ENCODE assay signal across 15 cellular contexts in the genomic region with DNA sequence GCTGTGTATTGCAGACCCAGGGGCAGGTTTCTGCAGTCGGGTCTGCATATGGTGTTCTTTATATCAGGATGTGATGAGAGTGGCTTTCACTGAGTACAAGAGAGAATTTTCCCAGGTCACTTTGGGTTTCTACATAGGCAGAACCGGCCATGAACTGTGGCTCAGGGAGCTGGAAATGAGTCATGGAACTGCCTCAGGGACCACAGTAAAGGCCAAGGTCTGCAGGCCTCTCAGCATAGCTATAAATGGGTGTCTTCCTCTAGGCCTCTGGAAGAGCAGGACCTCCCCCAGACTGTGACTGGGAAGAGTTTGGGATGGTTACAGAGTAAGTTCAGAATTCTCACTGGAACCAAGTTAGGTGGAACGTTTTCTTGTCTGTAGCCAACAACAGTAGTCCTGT. TPM values are rescaled to one million over a fixed set of nuclear protein-coding genes. Genes with fewer than 3 reads are reported as not detected.
A peak's percentile ranks its signal among the peaks of the same experiment; 100 is the strongest.
DNase-seq lines count a peak whose midpoint lies in the region; ATAC-seq lines count a peak whose summit lies in the region.
"Had no signal": no experiment of that assay in that cellular context is flagged by ENCODE, and none has a peak within 500 bp of the region (broad histone marks: within the 10 kb centered on the region; RNA-seq: fewer than 3 reads in every experiment).

No MANE protein-coding gene starts in this region.

- H3K27me3 ChIP-seq in mesendoderm (ENCODE audit: insufficient read depth, low read length, poor library complexity) = no peaks in the 10 kb centered on the region
- H3K27me3 ChIP-seq: BLaER1 treated with 17β-estradiol and CSF1 and Interleukin-3, amounts not matched to agents 10 nM and 100 nM had no signal

- no peaks in the 10 kb centered on the region for H3K4me1 ChIP-seq in mesendoderm (ENCODE audit: control insufficient read depth, low read depth, low read length)
- H3K4me1 ChIP-seq: BLaER1 treated with 17β-estradiol and CSF1 and Interleukin-3, amounts not matched to agents 10 nM and 100 nM; HAP-1 had no signal

- no peaks in the 10 kb centered on the region for H3K36me3 ChIP-seq in mesendoderm (ENCODE audit: control insufficient read depth, insufficient read depth, low read length)
- H3K36me3 ChIP-seq: HAP-1 had no signal

- H2BK15ac ChIP-seq in mesendoderm (replicated peaks; ENCODE audit: low read depth) = no peak overlapping the region

- H2AK5ac ChIP-seq in mesendoderm (ENCODE audit: low read length) = no peak overlapping the region

- H3K56ac ChIP-seq in mesendoderm (ENCODE audit: low read length) = no peak overlapping the region

- H4K5ac ChIP-seq in mesendoderm (ENCODE audit: low read length) = no peak overlapping the region

- H3K4ac ChIP-seq in mesendoderm (ENCODE audit: low read depth, low read length) = no peak overlapping the region

- H3K79me2 ChIP-seq in mesendoderm (ENCODE audit: control insufficient read depth, insufficient read depth, low read length) = no peaks in the 10 kb centered on the region

- no peak overlapping the region for H3K9ac ChIP-seq in mesendoderm (ENCODE audit: low read length)
- H3K9ac ChIP-seq: BLaER1 treated with 17β-estradiol and CSF1 and Interleukin-3, amounts not matched to agents 10 nM and 100 nM; GM23248 had no signal

- no peak overlapping the region for H2BK5ac ChIP-seq in mesendoderm (ENCODE audit: low read length)

- no peak for ATAC-seq in HG02870 (IDR thresholded peaks at IDR 0.05; ENCODE audit: unreplicated experiment)

- H3K23ac ChIP-seq in mesendoderm (ENCODE audit: low read length) = no peak overlapping the region

- H3K4me3 ChIP-seq in mesendoderm (ENCODE audit: low read length) = no peak overlapping the region
- H3K4me3 ChIP-seq: BLaER1 treated with 17β-estradiol and CSF1 and Interleukin-3, amounts not matched to agents 10 nM and 100 nM; GM23248; HAP-1 had no signal

- no peak overlapping the region for H4K8ac ChIP-seq in mesendoderm (ENCODE audit: low read depth, low read length)

- WGBS in mesendoderm (ENCODE audit: extremely low coverage, insufficient coverage, low lambda C conversion rate) = no CpG with 5 or more reads among the region's 3 CpGs

- no peak overlapping the region for H3K27ac ChIP-seq in mesendoderm (ENCODE audit: low read depth, low read length)
- H3K27ac ChIP-seq: BLaER1 treated with 17β-estradiol and CSF1 and Interleukin-3, amounts not matched to agents 10 nM and 100 nM; GM23248 had no signal

- H3K79me1 ChIP-seq in mesendoderm (ENCODE audit: low read length) = no peaks in the 10 kb centered on the region

- no peak overlapping the region for H2BK120ac ChIP-seq in mesendoderm (ENCODE audit: low read depth, low read length)

- no peak overlapping the region for H3K4me2 ChIP-seq in mesendoderm (ENCODE audit: low read length)
- H3K4me2 ChIP-seq: BLaER1 treated with 17β-estradiol and CSF1 and Interleukin-3, amounts not matched to agents 10 nM and 100 nM had no signal

- peak; percentile 4 for DNase-seq in EH (ENCODE audit: low read depth)
- DNase-seq in ELR (ENCODE audit: low read depth) = peak; percentile 66
- peak; percentile 94 for DNase-seq in RPMI7951 (ENCODE audit: low read depth)
- peak; percentile 39 for DNase-seq in mesendoderm
- DNase-seq in MV-4-11 (lab: John Stamatoyannopoulos, UW) = no peak
- DNase-seq in NCI-H2227 treated with DMSO at 0.1 percent for 48 hours (lab: John Stamatoyannopoulos, UW) = no peak
- DNase-seq: CD8-positive, alpha-beta memory T cell; COR-L47; DMS 273 treated with DMSO at 0.1 percent for 48 hours; DMS53; DND-41; GM23248 had no signal

- H3K18ac ChIP-seq in mesendoderm (ENCODE audit: low read length) = no peak overlapping the region

RNA-seq across cellular contexts. Expression of a gene that starts 51.8 kb away (rescaled TPM):
- total RNA-seq in RPMI7951 (2014; rRNA removed; shearing (Covaris generic)) = 2.3 and 3.8 TPM in 2 replicates
- 3.9 TPM for polyA plus RNA-seq in mesendoderm (2013, experiment 1 of 2)
- 4.0 TPM for polyA plus RNA-seq in mesendoderm (2013, experiment 2 of 2)

Comparison
In these comparisons a context has a peak if more than half of its experiments do, and no peak if none do; other contexts are left out.
1. DNase-seq: peak in EH (single experiment), ELR (single experiment), RPMI7951 (single experiment) and mesendoderm (single experiment); none in MV-4-11 (single experiment) and NCI-H2227 treated with DMSO at 0.1 percent for 48 hours (single experiment).